21 cellular contexts compared by ENCODE assay signal in genomic region chr7:112248598-112248997, GRCh38. TPM values are rescaled to one million over a fixed set of nuclear protein-coding genes. Genes with fewer than 3 reads are reported as not detected.
"Had no signal": no experiment of that assay in that cellular context is flagged by ENCODE, and none has a peak within 500 bp of the region (broad histone marks: within the 10 kb centered on the region; RNA-seq: fewer than 3 reads in every experiment).

No MANE protein-coding gene starts in this region.

- H3K27me3 ChIP-seq: MG63, SJSA1 had no signal

- H3K27me3 Mint-ChIP-seq: IgD-negative memory B cell had no signal

- H3K9me3 ChIP-seq: MG63, SJSA1 had no signal

- H3K36me3 ChIP-seq: MG63, SJSA1 had no signal

- H3K4me3 Mint-ChIP-seq: IgD-negative memory B cell had no signal

- H3K27ac Mint-ChIP-seq: IgD-negative memory B cell had no signal

- DNase-seq: KBM-7, MG63, NCI-H1092, NCI-H1105 treated with DMSO at 0.1 percent for 48 hours, NCI-H1417 treated with DMSO at 0.1 percent for 48 hours, NCI-H146, NCI-H187, NCI-H2029, NCI-H2081 treated with DMSO at 0.1 percent for 48 hours, NCI-H2171, NCI-H226, NCI-H510A, NCI-H524 treated with DMSO at 0.1 percent for 48 hours, NCI-H69, NCI-H774, Right ventricle myocardium superior, RPMI8226, SIG-M5 had no signal

- H3K4me3 ChIP-seq: MG63, SJSA1, SK-N-MC had no signal

- H3K27ac ChIP-seq: SJSA1, SK-N-MC had no signal

RNA-seq across cellular contexts. Expression of gene DOCK4, which starts 42.4 kb away (rescaled TPM):
- polyA plus RNA-seq: IgD-negative memory B cell had no signal
